Comparison of ENCODE assay signal across 11 cellular contexts in the genomic region with DNA sequence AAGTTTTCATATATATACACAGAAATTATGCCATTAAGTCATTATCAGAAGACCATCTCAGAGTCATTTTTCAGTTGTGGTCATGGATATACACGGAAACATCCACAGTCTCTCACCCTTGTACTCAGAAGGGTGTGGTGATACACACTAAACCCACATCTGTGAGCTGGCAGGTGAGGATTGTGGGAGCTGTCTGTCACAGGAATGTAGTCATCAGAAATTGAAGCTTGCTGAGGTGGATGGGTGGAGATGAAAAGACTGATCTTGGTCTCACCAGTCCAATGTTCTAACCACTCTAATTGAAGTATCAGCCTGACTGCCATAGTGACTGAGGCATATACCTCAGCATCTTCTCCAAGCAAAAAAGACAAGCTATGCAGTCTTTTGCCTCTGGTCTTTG.
A peak's percentile ranks its signal among the peaks of the same experiment; 100 is the strongest.
DNase-seq lines count a peak whose midpoint lies in the region; ATAC-seq and TF ChIP-seq lines count a peak whose summit lies in the region.
"Had no signal": no experiment of that assay in that cellular context is flagged by ENCODE, and none has a peak within 500 bp of the region (broad histone marks: within the 10 kb centered on the region; RNA-seq: fewer than 3 reads in every experiment).

No MANE protein-coding gene starts in this region.

- 72% methylated on average over 1 of the region's 1 CpG for WGBS in hepatocyte (ENCODE audit: low lambda C conversion rate, missing lambda C conversion rate)
- 13 to 33% methylated on average over 1 of the region's 1 CpG for WGBS in gastroesophageal sphincter (ENCODE audit: low coverage in 1 of 2), 2 donors

- H3K4me1 Mint-ChIP-seq in stimulated activated effector memory CD8-positive, alpha-beta T cell treated with anti-CD3 and anti-CD28 coated beads, Interleukin-12 subunit alpha, Interleukin-12 subunit beta, amount 100 ng/mL, for 72 hours: peaks cover 28% of the 10 kb centered on the region
- H3K4me1 Mint-ChIP-seq: H9 had no signal

- no peak overlapping the region for H3K27ac Mint-ChIP-seq in stimulated activated effector memory CD8-positive, alpha-beta T cell treated with anti-CD3 and anti-CD28 coated beads, Interleukin-12 subunit alpha, Interleukin-12 subunit beta, amount 100 ng/mL, for 72 hours
- H3K27ac Mint-ChIP-seq: H9 had no signal

- no peak overlapping the region for H2AFZ ChIP-seq in hepatocyte

- peak; percentile 100 for ATAC-seq in stimulated activated effector memory CD8-positive, alpha-beta T cell treated with anti-CD3 and anti-CD28 coated beads, Interleukin-12 subunit alpha, Interleukin-12 subunit beta, amount 100 ng/mL, for 72 hours
- ATAC-seq in gastroesophageal sphincter: no peak

- TF ChIP-seq CTCF in hepatocyte (IDR thresholded peaks at IDR 0.05; ENCODE audit: poor library complexity) (no peak), brain microvascular endothelial cell (IDR thresholded peaks at IDR 0.05; ENCODE audit: low read depth, low read length, missing control alignments) (no peak), gastroesophageal sphincter (IDR thresholded peaks at IDR 0.05) (no peak)

- no peaks in the 10 kb centered on the region for H3K27me3 ChIP-seq in hepatocyte
- H3K27me3 ChIP-seq in brain microvascular endothelial cell (replicated peaks): no peaks in the 10 kb centered on the region
- H3K27me3 ChIP-seq in gastroesophageal sphincter: no peaks in the 10 kb centered on the region
- H3K27me3 ChIP-seq: neutrophil had no signal

- H3K4me3 ChIP-seq in hepatocyte (no peak overlapping the region), brain microvascular endothelial cell (ENCODE audit: low read depth, low read length) (no peak overlapping the region), gastroesophageal sphincter (no peak overlapping the region)

- H3K9me2 ChIP-seq in hepatocyte (replicated peaks; ENCODE audit: insufficient read depth): no peaks in the 10 kb centered on the region

- in situ Hi-C loops in brain microvascular endothelial cell (cut with HindIII; ENCODE audit: low pct_ligation_motif_present, low sequenced_read_pairs): no loop called here

- peak; percentile 3 for DNase-seq in NK-92 treated with Interleukin-12 subunit alpha and Interleukin-12 subunit beta, amount 100 ng/mL, for 24 hours (lab: John Stamatoyannopoulos, UW)
- DNase-seq in NK-92 (lab: John Stamatoyannopoulos, UW; ENCODE audit: unreplicated experiment) (no peak), activated T-cell treated with anti-CD3 and anti-CD28 coated beads for 48 hours (ENCODE audit: low read depth) (peak; percentile 29), hepatocyte (ENCODE audit: low spot score) (no peak), brain microvascular endothelial cell (no peak), NCI-H2081 treated with DMSO at 0.1 percent for 48 hours (lab: John Stamatoyannopoulos, UW) (no peak)
- peak; percentile 5 to 56 for DNase-seq in stimulated activated effector memory CD8-positive, alpha-beta T cell treated with anti-CD3 and anti-CD28 coated beads, Interleukin-12 subunit alpha, Interleukin-12 subunit beta, amount 100 ng/mL, for 72 hours (ENCODE audit: low spot score in 2 of 2)
- DNase-seq: H9, NCI-H774 had no signal

- H3K4me2 ChIP-seq in hepatocyte: no peak overlapping the region

- H3K4me1 ChIP-seq in hepatocyte (ENCODE audit: insufficient read depth): no peaks in the 10 kb centered on the region
- peaks cover 0 to 23% (median 5%) of the 10 kb centered on the region in 3 donors for H3K4me1 ChIP-seq in gastroesophageal sphincter

- H3K36me3 ChIP-seq in hepatocyte (replicated peaks; ENCODE audit: insufficient read depth, low read depth): no peaks in the 10 kb centered on the region
- H3K36me3 ChIP-seq in brain microvascular endothelial cell (replicated peaks): no peaks in the 10 kb centered on the region
- H3K36me3 ChIP-seq in gastroesophageal sphincter: no peaks in the 10 kb centered on the region
- H3K36me3 ChIP-seq: neutrophil had no signal

- H3K4me3 Mint-ChIP-seq in stimulated activated effector memory CD8-positive, alpha-beta T cell treated with anti-CD3 and anti-CD28 coated beads, Interleukin-12 subunit alpha, Interleukin-12 subunit beta, amount 100 ng/mL, for 72 hours: no peak overlapping the region
- H3K4me3 Mint-ChIP-seq: H9 had no signal

- H3K79me2 ChIP-seq in hepatocyte: no peaks in the 10 kb centered on the region

- H3K9me3 Mint-ChIP-seq in stimulated activated effector memory CD8-positive, alpha-beta T cell treated with anti-CD3 and anti-CD28 coated beads, Interleukin-12 subunit alpha, Interleukin-12 subunit beta, amount 100 ng/mL, for 72 hours: no peaks in the 10 kb centered on the region
- H3K9me3 Mint-ChIP-seq: H9 had no signal

- no peak for TF ChIP-seq EP300 in gastroesophageal sphincter (IDR thresholded peaks at IDR 0.05)

- H3K27ac ChIP-seq in hepatocyte (peak overlapping the region; percentile 13), brain microvascular endothelial cell (no peak overlapping the region), gastroesophageal sphincter (no peak overlapping the region)
- H3K27ac ChIP-seq: neutrophil had no signal

- no peak for TF ChIP-seq POLR2A in gastroesophageal sphincter (IDR thresholded peaks at IDR 0.05)

- H3K36me3 Mint-ChIP-seq in stimulated activated effector memory CD8-positive, alpha-beta T cell treated with anti-CD3 and anti-CD28 coated beads, Interleukin-12 subunit alpha, Interleukin-12 subunit beta, amount 100 ng/mL, for 72 hours: no peaks in the 10 kb centered on the region

- H4K20me1 ChIP-seq in hepatocyte (ENCODE audit: insufficient read depth, poor library complexity, severe bottlenecking): no peaks in the 10 kb centered on the region

- no peaks in the 10 kb centered on the region for H3K9me3 ChIP-seq in hepatocyte (ENCODE audit: low read depth)
- H3K9me3 ChIP-seq in gastroesophageal sphincter: no peaks in the 10 kb centered on the region
- H3K9me3 ChIP-seq: neutrophil had no signal

Comparison
In these comparisons a context has a peak if more than half of its experiments do, and no peak if none do; other contexts are left out.
1. DNase-seq: peak in NK-92 treated with Interleukin-12 subunit alpha and Interleukin-12 subunit beta, amount 100 ng/mL, for 24 hours (single experiment), activated T-cell treated with anti-CD3 and anti-CD28 coated beads for 48 hours (single experiment) and stimulated activated effector memory CD8-positive, alpha-beta T cell treated with anti-CD3 and anti-CD28 coated beads, Interleukin-12 subunit alpha, Interleukin-12 subunit beta, amount 100 ng/mL, for 72 hours (2 of 2); none in NK-92 (single experiment), hepatocyte (single experiment), brain microvascular endothelial cell (single experiment) and NCI-H2081 treated with DMSO at 0.1 percent for 48 hours (single experiment).